ENCODE assay signal across 1 cellular context in the genomic region with DNA sequence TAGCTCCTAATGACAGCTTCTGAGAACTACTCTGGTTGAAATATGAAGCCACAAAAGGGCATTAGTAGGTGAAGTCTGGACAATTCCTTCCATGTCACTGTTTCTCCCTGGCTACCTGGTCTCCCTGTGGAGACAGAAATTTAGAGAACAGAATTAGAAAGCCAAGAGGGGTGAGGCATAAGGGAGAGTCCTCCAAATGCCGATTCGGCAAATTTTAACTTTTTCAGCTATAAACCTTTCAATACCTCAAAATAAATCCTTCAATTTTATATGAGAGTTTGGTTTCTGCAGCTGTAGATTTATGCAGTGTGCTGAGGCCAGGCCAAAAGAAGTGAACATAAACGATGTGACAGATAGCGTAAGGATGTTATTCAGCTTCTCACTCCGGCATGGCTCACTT.
TF ChIP-seq lines count a peak whose summit lies in the region.

No MANE protein-coding gene starts in this region.

TF ChIP-seq in GM12878, 131 proteins besides CTCF, POLR2A, EP300 and RAD21 (continued from another document):
- TF ChIP-seq, protein P1, sequence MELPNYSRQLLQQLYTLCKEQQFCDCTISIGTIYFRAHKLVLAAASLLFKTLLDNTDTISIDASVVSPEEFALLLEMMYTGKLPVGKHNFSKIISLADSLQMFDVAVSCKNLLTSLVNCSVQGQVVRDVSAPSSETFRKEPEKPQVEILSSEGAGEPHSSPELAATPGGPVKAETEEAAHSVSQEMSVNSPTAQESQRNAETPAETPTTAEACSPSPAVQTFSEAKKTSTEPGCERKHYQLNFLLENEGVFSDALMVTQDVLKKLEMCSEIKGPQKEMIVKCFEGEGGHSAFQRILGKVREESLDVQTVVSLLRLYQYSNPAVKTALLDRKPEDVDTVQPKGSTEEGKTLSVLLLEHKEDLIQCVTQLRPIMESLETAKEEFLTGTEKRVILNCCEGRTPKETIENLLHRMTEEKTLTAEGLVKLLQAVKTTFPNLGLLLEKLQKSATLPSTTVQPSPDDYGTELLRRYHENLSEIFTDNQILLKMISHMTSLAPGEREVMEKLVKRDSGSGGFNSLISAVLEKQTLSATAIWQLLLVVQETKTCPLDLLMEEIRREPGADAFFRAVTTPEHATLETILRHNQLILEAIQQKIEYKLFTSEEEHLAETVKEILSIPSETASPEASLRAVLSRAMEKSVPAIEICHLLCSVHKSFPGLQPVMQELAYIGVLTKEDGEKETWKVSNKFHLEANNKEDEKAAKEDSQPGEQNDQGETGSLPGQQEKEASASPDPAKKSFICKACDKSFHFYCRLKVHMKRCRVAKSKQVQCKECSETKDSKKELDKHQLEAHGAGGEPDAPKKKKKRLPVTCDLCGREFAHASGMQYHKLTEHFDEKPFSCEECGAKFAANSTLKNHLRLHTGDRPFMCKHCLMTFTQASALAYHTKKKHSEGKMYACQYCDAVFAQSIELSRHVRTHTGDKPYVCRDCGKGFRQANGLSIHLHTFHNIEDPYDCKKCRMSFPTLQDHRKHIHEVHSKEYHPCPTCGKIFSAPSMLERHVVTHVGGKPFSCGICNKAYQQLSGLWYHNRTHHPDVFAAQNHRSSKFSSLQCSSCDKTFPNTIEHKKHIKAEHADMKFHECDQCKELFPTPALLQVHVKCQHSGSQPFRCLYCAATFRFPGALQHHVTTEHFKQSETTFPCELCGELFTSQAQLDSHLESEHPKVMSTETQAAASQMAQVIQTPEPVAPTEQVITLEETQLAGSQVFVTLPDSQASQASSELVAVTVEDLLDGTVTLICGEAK (IDR thresholded peaks at IDR 0.05; ENCODE audit: borderline replicate concordance): no peak
- TF ChIP-seq TCF7 (IDR thresholded peaks at IDR 0.05; ENCODE audit: borderline replicate concordance) (no peak), ZBED1 (IDR thresholded peaks at IDR 0.05; ENCODE audit: borderline replicate concordance) (no peak), E2F4 (IDR thresholded peaks at IDR 0.05; ENCODE audit: low read depth, low read length) (no peak), RELA (IDR thresholded peaks at IDR 0.05; ENCODE audit: borderline replicate concordance, partially characterized antibody) (no peak), SUZ12 (IDR thresholded peaks at IDR 0.05; ENCODE audit: unreplicated experiment) (no peak), FOXK2 (IDR thresholded peaks at IDR 0.05) (no peak), CBFB (IDR thresholded peaks at IDR 0.05; ENCODE audit: low read depth) (no peak), ASH2L (IDR thresholded peaks at IDR 0.05; ENCODE audit: borderline replicate concordance, low read depth) (no peak)
- TF ChIP-seq, protein P2, sequence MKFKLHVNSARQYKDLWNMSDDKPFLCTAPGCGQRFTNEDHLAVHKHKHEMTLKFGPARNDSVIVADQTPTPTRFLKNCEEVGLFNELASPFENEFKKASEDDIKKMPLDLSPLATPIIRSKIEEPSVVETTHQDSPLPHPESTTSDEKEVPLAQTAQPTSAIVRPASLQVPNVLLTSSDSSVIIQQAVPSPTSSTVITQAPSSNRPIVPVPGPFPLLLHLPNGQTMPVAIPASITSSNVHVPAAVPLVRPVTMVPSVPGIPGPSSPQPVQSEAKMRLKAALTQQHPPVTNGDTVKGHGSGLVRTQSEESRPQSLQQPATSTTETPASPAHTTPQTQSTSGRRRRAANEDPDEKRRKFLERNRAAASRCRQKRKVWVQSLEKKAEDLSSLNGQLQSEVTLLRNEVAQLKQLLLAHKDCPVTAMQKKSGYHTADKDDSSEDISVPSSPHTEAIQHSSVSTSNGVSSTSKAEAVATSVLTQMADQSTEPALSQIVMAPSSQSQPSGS (IDR thresholded peaks at IDR 0.05; ENCODE audit: low read length): no peak
